Comparison of ENCODE assay signal across 1 cellular context in the genomic region with DNA sequence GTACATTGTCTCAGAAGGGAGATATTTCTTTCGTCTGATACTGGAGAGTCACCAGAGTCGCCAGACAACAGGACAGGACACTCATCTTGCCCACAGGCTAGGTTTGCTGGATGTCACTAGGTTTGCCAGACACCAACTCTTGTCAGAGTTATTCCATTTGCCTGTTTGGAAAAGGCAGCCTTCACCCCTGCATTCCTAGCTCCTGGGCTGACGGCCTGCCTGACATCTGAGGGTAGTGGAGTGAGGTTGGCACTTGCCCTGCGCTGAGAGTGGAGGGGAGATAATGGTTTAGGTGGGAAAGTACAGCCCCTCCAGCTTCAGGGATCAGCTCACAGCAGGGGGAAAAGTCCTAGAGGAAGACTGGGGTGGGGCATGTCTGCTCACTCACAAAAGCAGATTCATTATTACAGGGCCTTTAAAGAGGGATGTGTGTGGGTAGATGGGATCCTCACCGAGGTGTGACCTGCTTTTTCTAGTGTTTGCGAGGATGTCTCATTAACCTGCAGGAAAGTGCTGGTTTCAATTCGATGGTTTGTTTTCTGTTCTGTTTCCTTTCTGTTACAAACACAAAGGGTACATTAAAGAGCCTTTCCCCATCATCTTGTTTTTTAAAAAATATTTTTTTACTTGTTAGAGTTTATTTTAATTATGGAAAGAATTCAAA.
TF ChIP-seq lines count a peak whose summit lies in the region.

No MANE protein-coding gene starts in this region.

TF ChIP-seq in IMR-90, 13 proteins besides CTCF, POLR2A, EP300 and RAD21 (continued from another document):
- TF ChIP-seq, protein P1, sequence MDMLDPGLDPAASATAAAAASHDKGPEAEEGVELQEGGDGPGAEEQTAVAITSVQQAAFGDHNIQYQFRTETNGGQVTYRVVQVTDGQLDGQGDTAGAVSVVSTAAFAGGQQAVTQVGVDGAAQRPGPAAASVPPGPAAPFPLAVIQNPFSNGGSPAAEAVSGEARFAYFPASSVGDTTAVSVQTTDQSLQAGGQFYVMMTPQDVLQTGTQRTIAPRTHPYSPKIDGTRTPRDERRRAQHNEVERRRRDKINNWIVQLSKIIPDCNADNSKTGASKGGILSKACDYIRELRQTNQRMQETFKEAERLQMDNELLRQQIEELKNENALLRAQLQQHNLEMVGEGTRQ (IDR thresholded peaks at IDR 0.05; ENCODE audit: low read depth, low read length) = no peak
- TF ChIP-seq RFX5 (IDR thresholded peaks at IDR 0.05; ENCODE audit: low read depth, low read length) (no peak), FOS (IDR thresholded peaks at IDR 0.05; ENCODE audit: low read depth, low read length) (no peak), MAFK (IDR thresholded peaks at IDR 0.05; ENCODE audit: low read depth, low read length) (no peak)
